ENCODE assay signal across 1 cellular context in the genomic region with DNA sequence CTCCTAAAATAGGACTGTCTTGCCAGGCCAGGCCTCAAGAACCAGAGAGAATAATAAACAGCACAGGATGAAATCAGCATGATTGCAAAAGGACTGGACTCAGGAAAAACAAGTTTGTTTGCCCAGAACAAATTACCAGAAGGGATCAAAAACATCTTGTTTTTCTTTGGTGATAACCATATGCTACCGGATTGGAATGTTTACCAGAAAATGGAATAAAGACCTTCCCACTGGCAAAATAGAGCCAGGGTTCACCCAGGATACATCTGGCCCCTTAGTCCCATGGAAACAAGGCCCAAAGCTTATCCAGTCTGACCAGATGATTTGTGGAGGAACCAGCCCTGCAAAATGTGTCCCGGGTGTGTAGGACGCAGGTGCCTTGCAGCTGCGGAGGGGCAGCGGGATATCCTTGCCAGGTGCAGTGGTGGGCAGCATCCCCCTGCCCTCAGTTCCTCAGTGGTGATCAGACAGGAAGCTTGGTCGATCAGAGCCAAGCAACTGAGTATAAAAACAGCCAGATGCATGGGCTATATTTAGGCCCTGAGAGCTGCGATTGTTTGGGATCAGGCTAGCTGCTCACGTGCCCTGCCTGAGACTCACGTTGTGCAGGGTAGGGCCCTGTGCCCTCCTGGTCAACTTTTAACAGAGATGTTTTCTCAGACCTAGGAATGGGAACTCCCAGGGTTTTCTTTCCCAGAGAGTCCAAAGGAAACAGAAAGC.
TF ChIP-seq lines count a peak whose summit lies in the region.

No MANE protein-coding gene starts in this region.

TF ChIP-seq in HepG2, 621 proteins besides CTCF, POLR2A, EP300 and RAD21 (continued from another document and continues in another):
- TF ChIP-seq, protein P1, sequence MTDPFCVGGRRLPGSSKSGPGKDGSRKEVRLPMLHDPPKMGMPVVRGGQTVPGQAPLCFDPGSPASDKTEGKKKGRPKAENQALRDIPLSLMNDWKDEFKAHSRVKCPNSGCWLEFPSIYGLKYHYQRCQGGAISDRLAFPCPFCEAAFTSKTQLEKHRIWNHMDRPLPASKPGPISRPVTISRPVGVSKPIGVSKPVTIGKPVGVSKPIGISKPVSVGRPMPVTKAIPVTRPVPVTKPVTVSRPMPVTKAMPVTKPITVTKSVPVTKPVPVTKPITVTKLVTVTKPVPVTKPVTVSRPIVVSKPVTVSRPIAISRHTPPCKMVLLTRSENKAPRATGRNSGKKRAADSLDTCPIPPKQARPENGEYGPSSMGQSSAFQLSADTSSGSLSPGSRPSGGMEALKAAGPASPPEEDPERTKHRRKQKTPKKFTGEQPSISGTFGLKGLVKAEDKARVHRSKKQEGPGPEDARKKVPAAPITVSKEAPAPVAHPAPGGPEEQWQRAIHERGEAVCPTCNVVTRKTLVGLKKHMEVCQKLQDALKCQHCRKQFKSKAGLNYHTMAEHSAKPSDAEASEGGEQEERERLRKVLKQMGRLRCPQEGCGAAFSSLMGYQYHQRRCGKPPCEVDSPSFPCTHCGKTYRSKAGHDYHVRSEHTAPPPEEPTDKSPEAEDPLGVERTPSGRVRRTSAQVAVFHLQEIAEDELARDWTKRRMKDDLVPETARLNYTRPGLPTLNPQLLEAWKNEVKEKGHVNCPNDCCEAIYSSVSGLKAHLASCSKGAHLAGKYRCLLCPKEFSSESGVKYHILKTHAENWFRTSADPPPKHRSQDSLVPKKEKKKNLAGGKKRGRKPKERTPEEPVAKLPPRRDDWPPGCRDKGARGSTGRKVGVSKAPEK (CRISPR knock-in tag; IDR thresholded peaks at IDR 0.05; ENCODE audit: borderline replicate concordance): no peak
- TF ChIP-seq ZNF782 (CRISPR knock-in tag; IDR thresholded peaks at IDR 0.05; ENCODE audit: borderline replicate concordance) (no peak; the same call in 1 of the 2 replicates), DZIP1 (CRISPR knock-in tag; IDR thresholded peaks at IDR 0.05) (no peak), ZNF232 (CRISPR knock-in tag; IDR thresholded peaks at IDR 0.05; ENCODE audit: borderline replicate concordance) (peak; percentile 85; the same call in 1 of the 2 replicates), ADNP (CRISPR knock-in tag; IDR thresholded peaks at IDR 0.05) (no peak), ATF7-NPFF (CRISPR knock-in tag; IDR thresholded peaks at IDR 0.05; ENCODE audit: low read depth) (no peak), HOXD1 (CRISPR knock-in tag; IDR thresholded peaks at IDR 0.05) (peak; percentile 85; the same call in 1 of the 2 replicates), ELF4 (CRISPR knock-in tag; IDR thresholded peaks at IDR 0.05; ENCODE audit: borderline replicate concordance) (0 out of 2 replicates have a peak, but pooled peaks have one; percentile 32), ZBTB40 (IDR thresholded peaks at IDR 0.05) (no peak), ZBTB40 (CRISPR knock-in tag; IDR thresholded peaks at IDR 0.05) (peak; percentile 57; the same call in 1 of the 2 replicates), ZNF484 (CRISPR knock-in tag; IDR thresholded peaks at IDR 0.05; ENCODE audit: borderline replicate concordance, low read depth) (no peak), GATAD2A (CRISPR knock-in tag; IDR thresholded peaks at IDR 0.05) (peak; percentile 90), SRY (CRISPR knock-in tag; IDR thresholded peaks at IDR 0.05) (0 out of 2 replicates have a peak, but pooled peaks have one; percentile 17), HNF4G (IDR thresholded peaks at IDR 0.05; ENCODE audit: borderline replicate concordance, low read depth, low read length) (no peak), HNF4G (CRISPR knock-in tag; IDR thresholded peaks at IDR 0.05; ENCODE audit: borderline replicate concordance, low read depth) (0 out of 2 replicates have a peak, but pooled peaks have one; percentile 15), ZNF331 (CRISPR knock-in tag; IDR thresholded peaks at IDR 0.05) (peak; percentile 59; the same call in 1 of the 2 replicates), TEF (CRISPR knock-in tag; IDR thresholded peaks at IDR 0.05) (no peak), ZNF709 (CRISPR knock-in tag; IDR thresholded peaks at IDR 0.05) (no peak), E2F2 (CRISPR knock-in tag; IDR thresholded peaks at IDR 0.05; ENCODE audit: borderline replicate concordance) (no peak), DNMT3B (CRISPR knock-in tag; conservative IDR thresholded peaks at IDR 0.05) (peak; percentile 60; the same call in 1 of the 2 replicates), ZNF576 (CRISPR knock-in tag; IDR thresholded peaks at IDR 0.05) (no peak), SP2 (CRISPR knock-in tag; IDR thresholded peaks at IDR 0.05) (no peak), ZNF777 (CRISPR knock-in tag; IDR thresholded peaks at IDR 0.05) (no peak), TERF1 (CRISPR knock-in tag; IDR thresholded peaks at IDR 0.05) (no peak), POLR2AphosphoS5 (IDR thresholded peaks at IDR 0.05; ENCODE audit: low read depth, low read length) (peak; percentile 57), RARA (CRISPR knock-in tag; IDR thresholded peaks at IDR 0.05) (peak; percentile 94), ZNF333 (CRISPR knock-in tag; IDR thresholded peaks at IDR 0.05; ENCODE audit: borderline replicate concordance) (no peak), ZNF496 (CRISPR knock-in tag; IDR thresholded peaks at IDR 0.05; ENCODE audit: insufficient replicate concordance) (no peak), MYPOP (CRISPR knock-in tag; IDR thresholded peaks at IDR 0.05) (peak; percentile 77; the same call in 1 of the 2 replicates)
- TF ChIP-seq, protein P2, sequence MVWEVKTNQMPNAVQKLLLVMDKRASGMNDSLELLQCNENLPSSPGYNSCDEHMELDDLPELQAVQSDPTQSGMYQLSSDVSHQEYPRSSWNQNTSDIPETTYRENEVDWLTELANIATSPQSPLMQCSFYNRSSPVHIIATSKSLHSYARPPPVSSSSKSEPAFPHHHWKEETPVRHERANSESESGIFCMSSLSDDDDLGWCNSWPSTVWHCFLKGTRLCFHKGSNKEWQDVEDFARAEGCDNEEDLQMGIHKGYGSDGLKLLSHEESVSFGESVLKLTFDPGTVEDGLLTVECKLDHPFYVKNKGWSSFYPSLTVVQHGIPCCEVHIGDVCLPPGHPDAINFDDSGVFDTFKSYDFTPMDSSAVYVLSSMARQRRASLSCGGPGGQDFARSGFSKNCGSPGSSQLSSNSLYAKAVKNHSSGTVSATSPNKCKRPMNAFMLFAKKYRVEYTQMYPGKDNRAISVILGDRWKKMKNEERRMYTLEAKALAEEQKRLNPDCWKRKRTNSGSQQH (CRISPR knock-in tag; IDR thresholded peaks at IDR 0.05; ENCODE audit: low read depth): no peak
